12 cellular contexts compared by ENCODE assay signal in the genomic region with DNA sequence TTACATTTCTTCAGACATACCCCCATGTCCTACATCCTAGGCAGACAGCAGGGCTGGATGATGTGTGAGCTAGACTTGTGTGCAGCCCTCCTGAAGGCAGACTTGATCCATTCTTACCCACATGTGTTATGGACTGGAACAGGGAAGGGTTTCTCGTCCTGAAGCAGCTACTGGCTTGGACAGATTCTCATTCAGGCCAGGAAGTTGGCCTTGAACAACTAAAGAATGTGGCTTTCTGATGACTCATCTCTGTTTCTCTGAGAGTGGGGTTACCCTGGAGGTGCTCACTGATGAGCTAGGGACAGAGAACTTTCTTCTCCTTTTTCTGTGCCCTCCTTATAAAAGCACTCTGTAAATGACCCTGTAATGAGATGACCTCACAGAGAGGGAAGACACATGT.
DNase-seq lines count a peak whose midpoint lies in the region; ATAC-seq and TF ChIP-seq lines count a peak whose summit lies in the region.
"Had no signal": no experiment of that assay in that cellular context is flagged by ENCODE, and none has a peak within 500 bp of the region (broad histone marks: within the 10 kb centered on the region; RNA-seq: fewer than 3 reads in every experiment).

No MANE protein-coding gene starts in this region.

- H3K27me3 ChIP-seq in MG63 (no peaks in the 10 kb centered on the region), body of pancreas (no peaks in the 10 kb centered on the region)
- H3K27me3 ChIP-seq: right lobe of liver had no signal

- no peak for TF ChIP-seq POLR2A in body of pancreas (IDR thresholded peaks at IDR 0.05)

- intact Hi-C loops in body of pancreas (cut with DNase I) = no loop called here

- no peaks in the 10 kb centered on the region for H3K36me3 Mint-ChIP-seq in osteocyte (ENCODE audit: unreplicated experiment)
- no peaks in the 10 kb centered on the region for H3K36me3 Mint-ChIP-seq in activated CD8-positive, alpha-beta memory T cell treated with anti-CD3 and anti-CD28 coated beads, Interleukin-2, amount 10 ng/mL, durations not matched to agents 7 days and 5 days

- H3K9me3 ChIP-seq in MG63 (no peaks in the 10 kb centered on the region), body of pancreas (no peaks in the 10 kb centered on the region)
- H3K9me3 ChIP-seq: right lobe of liver had no signal

- peaks cover 4% of the 10 kb centered on the region for H3K4me1 ChIP-seq in body of pancreas
- H3K4me1 ChIP-seq: right lobe of liver had no signal

- no peak for TF ChIP-seq CTCF in epithelial cell of esophagus (IDR thresholded peaks at IDR 0.05; ENCODE audit: insufficient read depth, low read depth, low read length, missing control alignments)
- TF ChIP-seq CTCF in osteocyte (IDR thresholded peaks at IDR 0.05) = no peak
- TF ChIP-seq CTCF in body of pancreas (IDR thresholded peaks at IDR 0.05) = no peak
- TF ChIP-seq CTCF in GM10266 (IDR thresholded peaks at IDR 0.05; ENCODE audit: control insufficient read depth, insufficient read depth, low read depth, missing control alignments) = no peak

- H3K4me1 Mint-ChIP-seq in osteocyte (ENCODE audit: unreplicated experiment) = peaks cover 12% of the 10 kb centered on the region
- H3K4me1 Mint-ChIP-seq in activated CD8-positive, alpha-beta memory T cell treated with anti-CD3 and anti-CD28 coated beads, Interleukin-2, amount 10 ng/mL, durations not matched to agents 7 days and 5 days = peaks cover 5% of the 10 kb centered on the region

- H3K4me3 ChIP-seq in MG63 (no peak overlapping the region), epithelial cell of esophagus (ENCODE audit: low read length) (no peak overlapping the region), body of pancreas (no peak overlapping the region)
- H3K4me3 ChIP-seq: right lobe of liver had no signal

- CTCF ChIA-PET in activated CD8-positive, alpha-beta memory T cell treated with anti-CD3 and anti-CD28 coated beads, Interleukin-2, amount 10 ng/mL, durations not matched to agents 7 days and 5 days (lab: Charles Lee) = no interaction called here

- no peak overlapping the region for H3K4me3 Mint-ChIP-seq in osteocyte (ENCODE audit: unreplicated experiment)
- no peak overlapping the region for H3K4me3 Mint-ChIP-seq in activated CD8-positive, alpha-beta memory T cell treated with anti-CD3 and anti-CD28 coated beads, Interleukin-2, amount 10 ng/mL, durations not matched to agents 7 days and 5 days
- H3K4me3 Mint-ChIP-seq: activated naive CD4-positive, alpha-beta T cell treated with anti-CD3 and anti-CD28 coated beads, Interleukin-2, amount 50 U/mL, for 24 hours; HFFc6 had no signal

- DNase-seq in GM04503 (ENCODE audit: low read depth) (peak; percentile 9), MG63 (peak; percentile 17), epithelial cell of esophagus (ENCODE audit: low read depth) (peak; percentile 65), osteocyte (ENCODE audit: extremely low spot score, unreplicated experiment) (no peak), body of pancreas (no peak), GM10266 (ENCODE audit: extremely low spot score) (no peak)
- no peak for DNase-seq in activated CD8-positive, alpha-beta memory T cell treated with anti-CD3 and anti-CD28 coated beads, Interleukin-2, amount 10 ng/mL, durations not matched to agents 7 days and 5 days
- DNase-seq: HFFc6; right lobe of liver; stimulated activated naive CD4-positive, alpha-beta T cell had no signal

- ATAC-seq in body of pancreas = no peak
- ATAC-seq in activated CD8-positive, alpha-beta memory T cell treated with anti-CD3 and anti-CD28 coated beads, Interleukin-2, amount 10 ng/mL, durations not matched to agents 7 days and 5 days = no peak
- ATAC-seq in GM21515 (IDR thresholded peaks at IDR 0.05; ENCODE audit: unreplicated experiment) = no peak

- peak overlapping the region; percentile 32 for H3K27ac Mint-ChIP-seq in osteocyte (ENCODE audit: unreplicated experiment)
- no peak overlapping the region for H3K27ac Mint-ChIP-seq in activated CD8-positive, alpha-beta memory T cell treated with anti-CD3 and anti-CD28 coated beads, Interleukin-2, amount 10 ng/mL, durations not matched to agents 7 days and 5 days
- H3K27ac Mint-ChIP-seq: activated naive CD4-positive, alpha-beta T cell treated with anti-CD3 and anti-CD28 coated beads, Interleukin-2, amount 50 U/mL, for 24 hours; HFFc6 had no signal

- H3K36me3 ChIP-seq in MG63 (no peaks in the 10 kb centered on the region), body of pancreas (replicated peaks in 1 of 2; ENCODE audit: insufficient read depth in 1 of 2, low read depth in 2 of 2) (no peaks in the 10 kb centered on the region)
- H3K36me3 ChIP-seq: right lobe of liver had no signal

- WGBS in body of pancreas, 2 donors = 42 to 64% methylated on average over 1 of the region's 1 CpG

- H3K27ac ChIP-seq in body of pancreas = no peak overlapping the region
- H3K27ac ChIP-seq: right lobe of liver had no signal

- no peaks in the 10 kb centered on the region for H3K9me3 Mint-ChIP-seq in osteocyte (ENCODE audit: unreplicated experiment)
- H3K9me3 Mint-ChIP-seq in activated CD8-positive, alpha-beta memory T cell treated with anti-CD3 and anti-CD28 coated beads, Interleukin-2, amount 10 ng/mL, durations not matched to agents 7 days and 5 days (ENCODE audit: low read depth) = no peaks in the 10 kb centered on the region
- H3K9me3 Mint-ChIP-seq: activated naive CD4-positive, alpha-beta T cell treated with anti-CD3 and anti-CD28 coated beads, Interleukin-2, amount 50 U/mL, for 24 hours had no signal

- H3K27me3 Mint-ChIP-seq in osteocyte (ENCODE audit: unreplicated experiment) = no peaks in the 10 kb centered on the region
- no peaks in the 10 kb centered on the region for H3K27me3 Mint-ChIP-seq in activated CD8-positive, alpha-beta memory T cell treated with anti-CD3 and anti-CD28 coated beads, Interleukin-2, amount 10 ng/mL, durations not matched to agents 7 days and 5 days
- H3K27me3 Mint-ChIP-seq: activated naive CD4-positive, alpha-beta T cell treated with anti-CD3 and anti-CD28 coated beads, Interleukin-2, amount 50 U/mL, for 24 hours had no signal

Comparison
In these comparisons a context has a peak if more than half of its experiments do, and no peak if none do; other contexts are left out.
1. DNase-seq: peak in GM04503 (single experiment), MG63 (single experiment) and epithelial cell of esophagus (single experiment); none in osteocyte (single experiment), body of pancreas (0 of 4), activated CD8-positive, alpha-beta memory T cell treated with anti-CD3 and anti-CD28 coated beads, Interleukin-2, amount 10 ng/mL, durations not matched to agents 7 days and 5 days (single experiment) and GM10266 (single experiment).